1 cellular context compared by ENCODE assay signal in genomic region chr14:75469606-75470237, GRCh38.
TF ChIP-seq lines count a peak whose summit lies in the region.

No MANE protein-coding gene starts in this region.

TF ChIP-seq in liver, 16 proteins besides CTCF, POLR2A, EP300 and RAD21 (continued from another document):
- no peak for TF ChIP-seq ZBTB33 (IDR thresholded peaks at IDR 0.05)
- no peak for TF ChIP-seq SP1 (IDR thresholded peaks at IDR 0.05)
- no peak for TF ChIP-seq ATF3 (IDR thresholded peaks at IDR 0.05)
- TF ChIP-seq FOXA2 (IDR thresholded peaks at IDR 0.05) = no peak
- no peak for TF ChIP-seq YY1 (IDR thresholded peaks at IDR 0.05)
- TF ChIP-seq FOXA1 (IDR thresholded peaks at IDR 0.05) = peak; percentile 5
- no peak for TF ChIP-seq REST (IDR thresholded peaks at IDR 0.05)
- no peak for TF ChIP-seq NR2F2 (IDR thresholded peaks at IDR 0.05)
- no peak for TF ChIP-seq HNF4G (IDR thresholded peaks at IDR 0.05)
- TF ChIP-seq GABPA (IDR thresholded peaks at IDR 0.05 in 1 of 2, conservative IDR thresholded peaks at IDR 0.05 in 1 of 2) = no peak
- no peak for TF ChIP-seq EGR1 (IDR thresholded peaks at IDR 0.05; ENCODE audit: low read depth in 2 of 2)
- TF ChIP-seq HNF4A (conservative IDR thresholded peaks at IDR 0.05) = peak in 1 of 2 donors; percentile 18
